8 cellular contexts compared by ENCODE assay signal in genomic region chr16:9901-10665, GRCh38. TPM values are rescaled to one million over a fixed set of nuclear protein-coding genes. Genes with fewer than 3 reads are reported as not detected.
A peak's percentile ranks its signal among the peaks of the same experiment; 100 is the strongest.
DNase-seq lines count a peak whose midpoint lies in the region; ATAC-seq and TF ChIP-seq lines count a peak whose summit lies in the region.

No MANE protein-coding gene starts in this region.

- H3K27me3 Mint-ChIP-seq in CD4-positive, alpha-beta T cell, result no peaks in the 10 kb centered on the region
- no peaks in the 10 kb centered on the region for H3K27me3 Mint-ChIP-seq in neural crest cell (ENCODE audit: low read depth)

- TF ChIP-seq CTCF in CD4-positive, alpha-beta T cell (IDR thresholded peaks at IDR 0.05), result no peak
- TF ChIP-seq CTCF in brain microvascular endothelial cell (IDR thresholded peaks at IDR 0.05; ENCODE audit: low read depth, low read length, missing control alignments), result no peak
- no peak for TF ChIP-seq CTCF in neural crest cell (conservative IDR thresholded peaks at IDR 0.05)

- no peaks in the 10 kb centered on the region for H3K4me1 Mint-ChIP-seq in CD4-positive, alpha-beta T cell (ENCODE audit: low read depth)
- no peaks in the 10 kb centered on the region for H3K4me1 Mint-ChIP-seq in neural crest cell

- POLR2A ChIA-PET in CD4-positive, alpha-beta T cell (lab: Charles Lee), result no interaction called here

- no peak overlapping the region for H3K27ac ChIP-seq in CD4-positive, alpha-beta T cell (ENCODE audit: low read depth, low read length)
- no peak overlapping the region for H3K27ac ChIP-seq in brain microvascular endothelial cell

- no peaks in the 10 kb centered on the region for H3K9me3 ChIP-seq in CD4-positive, alpha-beta T cell (ENCODE audit: control insufficient read depth, low read length)

- intact Hi-C loops in CD4-positive, alpha-beta T cell (cut with DNase I, micrococcal nuclease), result no loop called here

- H3K36me3 Mint-ChIP-seq in CD4-positive, alpha-beta T cell (ENCODE audit: low read depth), result no peaks in the 10 kb centered on the region
- no peaks in the 10 kb centered on the region for H3K36me3 Mint-ChIP-seq in neural crest cell (ENCODE audit: low read depth)

- H3K36me3 ChIP-seq in brain microvascular endothelial cell (replicated peaks), result no peaks in the 10 kb centered on the region

- H3K4me3 ChIP-seq in Jurkat, Clone E6-1 (ENCODE audit: low read length), result peak overlapping the region; percentile 43
- H3K4me3 ChIP-seq in brain microvascular endothelial cell (ENCODE audit: low read depth, low read length), result peak overlapping the region; percentile 45

- no peak overlapping the region for H3K27ac Mint-ChIP-seq in CD4-positive, alpha-beta T cell
- no peak overlapping the region for H3K27ac Mint-ChIP-seq in neural crest cell (ENCODE audit: unreplicated experiment)

- in situ Hi-C loops in brain microvascular endothelial cell (cut with HindIII; ENCODE audit: low pct_ligation_motif_present, low sequenced_read_pairs), result no loop called here

- CTCF ChIA-PET in CD4-positive, alpha-beta T cell (lab: Charles Lee), result no interaction called here

- no peaks in the 10 kb centered on the region for H3K9me3 Mint-ChIP-seq in CD4-positive, alpha-beta T cell
- H3K9me3 Mint-ChIP-seq in neural crest cell, result no peaks in the 10 kb centered on the region

- H3K4me3 Mint-ChIP-seq in CD4-positive, alpha-beta T cell, result no peak overlapping the region
- H3K4me3 Mint-ChIP-seq in neural crest cell, result peak overlapping the region; percentile 41

- no peaks in the 10 kb centered on the region for H3K27me3 ChIP-seq in CD4-positive, alpha-beta T cell (ENCODE audit: control insufficient read depth, insufficient read depth, low read length)
- no peaks in the 10 kb centered on the region for H3K27me3 ChIP-seq in brain microvascular endothelial cell (replicated peaks)

- no peak for DNase-seq in CD4-positive, alpha-beta T cell
- DNase-seq in Jurkat, Clone E6-1 (ENCODE audit: low read depth, low spot score), result no peak
- DNase-seq in brain microvascular endothelial cell, result no peak
- DNase-seq in neural crest cell (ENCODE audit: low read depth, low spot score), result no peak
- DNase-seq in NCI-H1048 (lab: John Stamatoyannopoulos, UW), result no peak
- no peak for DNase-seq in COLO668 (lab: John Stamatoyannopoulos, UW; ENCODE audit: unreplicated experiment)

- ATAC-seq in CD4-positive, alpha-beta T cell (ENCODE audit: poor library complexity), result peak; percentile 92
- ATAC-seq in HG03520 (IDR thresholded peaks at IDR 0.05; ENCODE audit: unreplicated experiment) (no peak), GM21360 (IDR thresholded peaks at IDR 0.05; ENCODE audit: unreplicated experiment) (no peak)

RNA-seq across cellular contexts. Expression of gene POLR3K, which starts 43.3 kb away (rescaled TPM):
- total RNA-seq in CD4-positive, alpha-beta T cell, result 1 to 10 TPM; 4.1 TPM
- polyA plus RNA-seq in Jurkat, Clone E6-1 (2012; ENCODE audit: insufficient read depth, insufficient read length), result 75.1 TPM
- 35.8 and 36.7 TPM in 2 replicates for total RNA-seq in neural crest cell

RNA-seq across cellular contexts. Expression of gene SNRNP25, which starts 43.5 kb away (rescaled TPM):
- 1 to 10 TPM; 4.8 to 5.1 TPM for total RNA-seq in CD4-positive, alpha-beta T cell
- polyA plus RNA-seq in Jurkat, Clone E6-1 (2012; ENCODE audit: insufficient read depth, insufficient read length), result 224 TPM
- total RNA-seq in neural crest cell, result 79.1 and 85.6 TPM in 2 replicates

Comparison
In these comparisons a context has a peak if more than half of its experiments do, and no peak if none do; other contexts are left out.
1. RNA of gene SNRNP25, which starts 43.5 kb away (total RNA-seq): 79.1 to 85.6 TPM in neural crest cell; 4.8 to 5.1 TPM in CD4-positive, alpha-beta T cell; every median in the first group is over 10 times any median in the second.